Comparison of ENCODE assay signal across 22 cellular contexts in genomic region chr1:239826209-239826608, GRCh38.
A peak's percentile ranks its signal among the peaks of the same experiment; 100 is the strongest.
DNase-seq lines count a peak whose midpoint lies in the region; ATAC-seq and TF ChIP-seq lines count a peak whose summit lies in the region.
"Had no signal": no experiment of that assay in that cellular context is flagged by ENCODE, and none has a peak within 500 bp of the region (broad histone marks: within the 10 kb centered on the region; RNA-seq: fewer than 3 reads in every experiment).

No MANE protein-coding gene starts in this region.

- no peaks in the 10 kb centered on the region for H3K9me2 ChIP-seq in PC-3 (replicated peaks; ENCODE audit: low read length)

- no peaks in the 10 kb centered on the region for H3K9me3 ChIP-seq in PC-3 (ENCODE audit: low read length)
- H3K9me3 ChIP-seq: A549; BLaER1 treated with 17β-estradiol and CSF1 and Interleukin-3, amounts not matched to agents 10 nM and 100 nM; Caco-2 had no signal

- H4K20me1 ChIP-seq in PC-3 (ENCODE audit: low read length), result no peaks in the 10 kb centered on the region
- H4K20me1 ChIP-seq: BLaER1 treated with 17β-estradiol and CSF1 and Interleukin-3, amounts not matched to agents 10 nM and 100 nM had no signal

- H3K4me2 ChIP-seq in PC-3 (ENCODE audit: low read length), result no peak overlapping the region
- H3K4me2 ChIP-seq: A549; BLaER1 treated with 17β-estradiol and CSF1 and Interleukin-3, amounts not matched to agents 10 nM and 100 nM had no signal

- no peaks in the 10 kb centered on the region for H3K27me3 Mint-ChIP-seq in activated CD8-positive, alpha-beta memory T cell treated with anti-CD3 and anti-CD28 coated beads, Interleukin-2, amount 10 ng/mL, durations not matched to agents 7 days and 5 days
- H3K27me3 Mint-ChIP-seq: B cell; CD4-positive, alpha-beta T cell had no signal

- no peaks in the 10 kb centered on the region for H3F3A ChIP-seq in PC-3 (ENCODE audit: low read length, unreplicated experiment)

- H3K4me1 Mint-ChIP-seq in activated CD8-positive, alpha-beta memory T cell treated with anti-CD3 and anti-CD28 coated beads, Interleukin-2, amount 10 ng/mL, durations not matched to agents 7 days and 5 days, result peaks cover 7% of the 10 kb centered on the region
- H3K4me1 Mint-ChIP-seq: B cell had no signal

- H3K4me1 ChIP-seq in PC-3 (ENCODE audit: insufficient read depth, low read length), result no peaks in the 10 kb centered on the region
- H3K4me1 ChIP-seq: A549; BLaER1 treated with 17β-estradiol and CSF1 and Interleukin-3, amounts not matched to agents 10 nM and 100 nM; Caco-2 had no signal

- no peak for DNase-seq in activated CD8-positive, alpha-beta memory T cell treated with anti-CD3 and anti-CD28 coated beads, Interleukin-2, amount 10 ng/mL, durations not matched to agents 7 days and 5 days
- DNase-seq in activated CD8-positive, alpha-beta memory T cell treated with anti-CD3 and anti-CD28 coated beads, Interleukin-2, amount 50 U/mL, for 48 hours, result no peak
- DNase-seq in PC-3, result no peak
- DNase-seq in DMS153 treated with DMSO at 0.1 percent for 48 hours (lab: John Stamatoyannopoulos, UW; ENCODE audit: unreplicated experiment), result no peak
- no peak for DNase-seq in GF-D8 (lab: John Stamatoyannopoulos, UW)
- DNase-seq: AML-193; Caco-2; Calu3; CD4-positive, alpha-beta T cell; CD8-positive, alpha-beta T cell; DMS53; DMS79; DND-41; EL had no signal

- no peaks in the 10 kb centered on the region for H3K36me3 ChIP-seq in PC-3 (ENCODE audit: low read depth, low read length)
- H3K36me3 ChIP-seq: BLaER1 treated with 17β-estradiol and CSF1 and Interleukin-3, amounts not matched to agents 10 nM and 100 nM had no signal

- ATAC-seq in activated CD8-positive, alpha-beta memory T cell treated with anti-CD3 and anti-CD28 coated beads, Interleukin-2, amount 10 ng/mL, durations not matched to agents 7 days and 5 days, result peak; percentile 53
- ATAC-seq in PC-3, result peak; percentile 29; the same call in 1 of the 2 replicates
- ATAC-seq in HG03097 (IDR thresholded peaks at IDR 0.05; ENCODE audit: low FRiP score, unreplicated experiment), result no peak
- ATAC-seq: A549; CD8-positive, alpha-beta T cell; GM12878 had no signal

- TF ChIP-seq CTCF in PC-3 (conservative IDR thresholded peaks at IDR 0.05; ENCODE audit: low read depth, low read length), result no peak

- H3K4me3 Mint-ChIP-seq in activated CD8-positive, alpha-beta memory T cell treated with anti-CD3 and anti-CD28 coated beads, Interleukin-2, amount 10 ng/mL, durations not matched to agents 7 days and 5 days, result no peak overlapping the region
- H3K4me3 Mint-ChIP-seq: B cell; CD4-positive, alpha-beta T cell; CD8-positive, alpha-beta T cell had no signal

- H3K27ac ChIP-seq in PC-3 (ENCODE audit: low read length) (no peak overlapping the region), angular gyrus (ENCODE audit: low read depth, low read length) (peak overlapping the region; percentile 65)
- H3K27ac ChIP-seq: 22Rv1; A549; BLaER1 treated with 17β-estradiol and CSF1 and Interleukin-3, amounts not matched to agents 10 nM and 100 nM; C4-2B had no signal

- CTCF ChIA-PET in activated CD8-positive, alpha-beta memory T cell treated with anti-CD3 and anti-CD28 coated beads, Interleukin-2, amount 10 ng/mL, durations not matched to agents 7 days and 5 days (lab: Charles Lee), result interaction anchor here (0.6 kb wide), 1 partner anchor 62 kb away, joined by 3 read pairs; no protein-coding TSS in a partner anchor
- CTCF ChIA-PET in PC-3 (lab: Charles Lee), result no interaction called here

- H3K9ac ChIP-seq in PC-3 (ENCODE audit: low read length), result no peak overlapping the region
- H3K9ac ChIP-seq: BLaER1 treated with 17β-estradiol and CSF1 and Interleukin-3, amounts not matched to agents 10 nM and 100 nM had no signal

- no peaks in the 10 kb centered on the region for H3K9me3 Mint-ChIP-seq in activated CD8-positive, alpha-beta memory T cell treated with anti-CD3 and anti-CD28 coated beads, Interleukin-2, amount 10 ng/mL, durations not matched to agents 7 days and 5 days (ENCODE audit: low read depth)
- H3K9me3 Mint-ChIP-seq: CD4-positive, alpha-beta T cell; CD8-positive, alpha-beta T cell had no signal

- H3K27ac Mint-ChIP-seq in activated CD8-positive, alpha-beta memory T cell treated with anti-CD3 and anti-CD28 coated beads, Interleukin-2, amount 10 ng/mL, durations not matched to agents 7 days and 5 days, result no peak overlapping the region
- H3K27ac Mint-ChIP-seq: B cell; CD4-positive, alpha-beta T cell; CD8-positive, alpha-beta T cell had no signal

- H2AFZ ChIP-seq in PC-3 (ENCODE audit: low read length), result no peak overlapping the region

- POLR2A ChIA-PET in PC-3 (lab: Charles Lee; ENCODE audit: unreplicated experiment), result no interaction called here

- no peaks in the 10 kb centered on the region for H3K27me3 ChIP-seq in PC-3 (ENCODE audit: low read length)
- H3K27me3 ChIP-seq: BLaER1 treated with 17β-estradiol and CSF1 and Interleukin-3, amounts not matched to agents 10 nM and 100 nM had no signal

- intact Hi-C loops in PC-3 (cut with micrococcal nuclease), result no loop called here

- no TSS peak for BruUV-seq in PC-3 (replicated peaks; lab: Mats Ljungman, UMichigan)

- H3K79me2 ChIP-seq in PC-3 (ENCODE audit: low read length), result no peaks in the 10 kb centered on the region

- no peak overlapping the region for H3K4me3 ChIP-seq in PC-3 (ENCODE audit: low read length)
- H3K4me3 ChIP-seq: A549; BLaER1 treated with 17β-estradiol and CSF1 and Interleukin-3, amounts not matched to agents 10 nM and 100 nM; GM12878 had no signal

- no peaks in the 10 kb centered on the region for H3K36me3 Mint-ChIP-seq in activated CD8-positive, alpha-beta memory T cell treated with anti-CD3 and anti-CD28 coated beads, Interleukin-2, amount 10 ng/mL, durations not matched to agents 7 days and 5 days
- H3K36me3 Mint-ChIP-seq: CD8-positive, alpha-beta T cell had no signal
